Comparison of ENCODE assay signal across 1 cellular context in the genomic region with DNA sequence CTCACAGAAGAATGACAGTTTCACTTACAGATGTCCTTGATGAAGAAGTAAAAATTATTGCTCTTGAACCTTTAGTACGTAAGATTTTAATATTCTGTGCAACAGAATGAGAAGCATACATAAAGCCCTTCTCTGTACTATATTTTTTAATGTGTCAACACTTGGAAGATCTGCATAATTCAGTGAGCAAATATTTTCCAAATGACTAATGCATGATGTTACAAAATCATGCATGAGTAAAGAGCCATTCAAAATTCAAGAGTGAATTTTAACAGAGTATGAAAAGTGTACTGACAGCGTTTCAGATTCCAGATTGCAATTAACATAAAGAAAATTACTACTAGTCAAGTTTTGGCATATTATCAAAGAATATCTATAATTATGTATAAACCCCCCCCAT.
TF ChIP-seq lines count a peak whose summit lies in the region.

No MANE protein-coding gene starts in this region.

TF ChIP-seq in HCT116, 20 proteins besides CTCF, POLR2A, EP300 and RAD21 (continued from another document):
- TF ChIP-seq, protein P1, sequence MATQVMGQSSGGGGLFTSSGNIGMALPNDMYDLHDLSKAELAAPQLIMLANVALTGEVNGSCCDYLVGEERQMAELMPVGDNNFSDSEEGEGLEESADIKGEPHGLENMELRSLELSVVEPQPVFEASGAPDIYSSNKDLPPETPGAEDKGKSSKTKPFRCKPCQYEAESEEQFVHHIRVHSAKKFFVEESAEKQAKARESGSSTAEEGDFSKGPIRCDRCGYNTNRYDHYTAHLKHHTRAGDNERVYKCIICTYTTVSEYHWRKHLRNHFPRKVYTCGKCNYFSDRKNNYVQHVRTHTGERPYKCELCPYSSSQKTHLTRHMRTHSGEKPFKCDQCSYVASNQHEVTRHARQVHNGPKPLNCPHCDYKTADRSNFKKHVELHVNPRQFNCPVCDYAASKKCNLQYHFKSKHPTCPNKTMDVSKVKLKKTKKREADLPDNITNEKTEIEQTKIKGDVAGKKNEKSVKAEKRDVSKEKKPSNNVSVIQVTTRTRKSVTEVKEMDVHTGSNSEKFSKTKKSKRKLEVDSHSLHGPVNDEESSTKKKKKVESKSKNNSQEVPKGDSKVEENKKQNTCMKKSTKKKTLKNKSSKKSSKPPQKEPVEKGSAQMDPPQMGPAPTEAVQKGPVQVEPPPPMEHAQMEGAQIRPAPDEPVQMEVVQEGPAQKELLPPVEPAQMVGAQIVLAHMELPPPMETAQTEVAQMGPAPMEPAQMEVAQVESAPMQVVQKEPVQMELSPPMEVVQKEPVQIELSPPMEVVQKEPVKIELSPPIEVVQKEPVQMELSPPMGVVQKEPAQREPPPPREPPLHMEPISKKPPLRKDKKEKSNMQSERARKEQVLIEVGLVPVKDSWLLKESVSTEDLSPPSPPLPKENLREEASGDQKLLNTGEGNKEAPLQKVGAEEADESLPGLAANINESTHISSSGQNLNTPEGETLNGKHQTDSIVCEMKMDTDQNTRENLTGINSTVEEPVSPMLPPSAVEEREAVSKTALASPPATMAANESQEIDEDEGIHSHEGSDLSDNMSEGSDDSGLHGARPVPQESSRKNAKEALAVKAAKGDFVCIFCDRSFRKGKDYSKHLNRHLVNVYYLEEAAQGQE (IDR thresholded peaks at IDR 0.05; ENCODE audit: low read depth): no peak
- peak; percentile 58 for TF ChIP-seq SP1 (IDR thresholded peaks at IDR 0.05; ENCODE audit: low read depth)
- TF ChIP-seq EZH2phosphoT487 (IDR thresholded peaks at IDR 0.05; ENCODE audit: borderline replicate concordance): no peak
